In genomic region chr1:44801491-44802305, GRCh38 we compare ENCODE assay signal across 8 cellular contexts. TPM values are rescaled to one million over a fixed set of nuclear protein-coding genes. Genes with fewer than 3 reads are reported as not detected.
DNase-seq lines count a peak whose midpoint lies in the region; ATAC-seq and TF ChIP-seq lines count a peak whose summit lies in the region.

No MANE protein-coding gene starts in this region.

- H3K9me3 Mint-ChIP-seq in central memory CD8-positive, alpha-beta T cell: no peaks in the 10 kb centered on the region
- H3K9me3 Mint-ChIP-seq in naive B cell: no peaks in the 10 kb centered on the region

- WGBS in testis, 2 donors: 66 to 68% methylated on average over 13 of the region's 13 CpGs

- peak overlapping the region; percentile 26 for H3K9ac ChIP-seq in NT2/D1 (ENCODE audit: insufficient read length, low read depth)

- H3K27me3 Mint-ChIP-seq in central memory CD8-positive, alpha-beta T cell: no peaks in the 10 kb centered on the region
- H3K27me3 Mint-ChIP-seq in naive B cell: no peaks in the 10 kb centered on the region

- H3K27ac ChIP-seq in ACC112 (ENCODE audit: low read depth, low read length) (peak overlapping the region; percentile 53; the same call in 1 of the 2 replicates), vagina (peak overlapping the region; percentile 93), testis (no peak overlapping the region)

- peaks cover 35% of the 10 kb centered on the region for H3K4me1 Mint-ChIP-seq in central memory CD8-positive, alpha-beta T cell
- H3K4me1 Mint-ChIP-seq in naive B cell: peaks cover 21 to 38% (median 28%) of the 10 kb centered on the region in 3 donors

- H3K4me1 ChIP-seq in ACC112 (ENCODE audit: control insufficient read depth, insufficient read depth, low read length, unreplicated experiment): peaks cover 42% of the 10 kb centered on the region
- H3K4me1 ChIP-seq in NT2/D1 (ENCODE audit: insufficient read depth, insufficient read length): peaks cover 31% of the 10 kb centered on the region
- H3K4me1 ChIP-seq in vagina: peaks cover 56% of the 10 kb centered on the region
- H3K4me1 ChIP-seq in testis: peaks cover 21% of the 10 kb centered on the region

- H3K36me3 Mint-ChIP-seq in central memory CD8-positive, alpha-beta T cell (ENCODE audit: insufficient read depth): peaks cover 56% of the 10 kb centered on the region
- peaks cover 0 to 8% of the 10 kb centered on the region in 2 donors for H3K36me3 Mint-ChIP-seq in naive B cell

- intact Hi-C loops in vagina (cut with DNase I): no loop called here
- intact Hi-C loops in testis (cut with DNase I; ENCODE audit: low total_unique reads): no loop called here

- no peak overlapping the region for H2AFZ ChIP-seq in ACC112 (ENCODE audit: low read length, unreplicated experiment)

- peak overlapping the region; percentile 95 for H3K4me3 ChIP-seq in ACC112 (ENCODE audit: low read depth, low read length)
- peak overlapping the region; percentile 1 for H3K4me3 ChIP-seq in NT2/D1 (ENCODE audit: insufficient read length, low read depth)
- H3K4me3 ChIP-seq in vagina: peak overlapping the region; percentile 86 to 100
- H3K4me3 ChIP-seq in testis: peak overlapping the region in 1 of 2 donors; percentile 1

- H3K27ac Mint-ChIP-seq in central memory CD8-positive, alpha-beta T cell (ENCODE audit: low read depth): peak overlapping the region; percentile 75
- peak overlapping the region in 5 of 6 donors; percentile 12 to 94 (median 55) for H3K27ac Mint-ChIP-seq in naive B cell

- no peak for DNase-seq in NT2/D1 (ENCODE audit: low read depth, low spot score)
- no peak for DNase-seq in central memory CD8-positive, alpha-beta T cell (ENCODE audit: low spot score in 2 of 2)
- DNase-seq in naive B cell: no peak
- DNase-seq in vagina (ENCODE audit: extremely low spot score in 2 of 2): peak in 1 of 2 donors; percentile 89
- no peak for DNase-seq in testis

- no peaks in the 10 kb centered on the region for H3K9me3 ChIP-seq in NT2/D1 (ENCODE audit: insufficient read depth, low read length)
- H3K9me3 ChIP-seq in vagina: no peaks in the 10 kb centered on the region
- H3K9me3 ChIP-seq in testis: no peaks in the 10 kb centered on the region

- peak; percentile 6 for ATAC-seq in central memory CD8-positive, alpha-beta T cell (replicated peaks; ENCODE audit: extremely low read depth, poor library complexity, severe bottlenecking)
- ATAC-seq in naive B cell (ENCODE audit: low read depth in 2 of 2): no peak
- no peak for ATAC-seq in GM19023 (IDR thresholded peaks at IDR 0.05; ENCODE audit: unreplicated experiment)
- ATAC-seq in HG03097 (IDR thresholded peaks at IDR 0.05; ENCODE audit: low FRiP score, unreplicated experiment): no peak

- TF ChIP-seq POLR2A in vagina (IDR thresholded peaks at IDR 0.05) (no peak), testis (IDR thresholded peaks at IDR 0.05) (no peak)

- no peaks in the 10 kb centered on the region for H3K27me3 ChIP-seq in ACC112 (ENCODE audit: insufficient read depth, low read length)
- H3K27me3 ChIP-seq in NT2/D1 (ENCODE audit: insufficient read depth, insufficient read length): peaks cover 6% of the 10 kb centered on the region
- no peaks in the 10 kb centered on the region for H3K27me3 ChIP-seq in vagina
- no peaks in the 10 kb centered on the region for H3K27me3 ChIP-seq in testis

- peaks cover 33% of the 10 kb centered on the region for H3K79me2 ChIP-seq in ACC112 (ENCODE audit: control insufficient read depth, insufficient read depth, low read length, unreplicated experiment)

- H3K4me3 Mint-ChIP-seq in central memory CD8-positive, alpha-beta T cell: peak overlapping the region; percentile 64
- peak overlapping the region; percentile 52 to 98 (median 82) for H3K4me3 Mint-ChIP-seq in naive B cell

- TF ChIP-seq CTCF in vagina (IDR thresholded peaks at IDR 0.05) (no peak), testis (IDR thresholded peaks at IDR 0.05) (no peak)

- H3K36me3 ChIP-seq in ACC112 (ENCODE audit: insufficient read depth, low read length) (peaks cover 24% of the 10 kb centered on the region; the same call in 1 of the 2 replicates), NT2/D1 (ENCODE audit: insufficient read depth, insufficient read length, low read length) (peaks cover 51% of the 10 kb centered on the region), vagina (peaks cover 4 to 36% of the 10 kb centered on the region in 2 donors), testis (ENCODE audit: low read depth, missing control alignments) (no peaks in the 10 kb centered on the region)

RNA-seq across cellular contexts. Expression of gene PLK3, which starts 1.5 kb away (rescaled TPM):
- polyA plus RNA-seq in naive B cell (ENCODE audit: low read depth in 6 of 6): 1 to 10 TPM; 2.6 to 9.2 (median 5.0) TPM
- 77.6 TPM for total RNA-seq in vagina
- total RNA-seq in testis: 10 to 100 TPM; 16.4 to 17.2 TPM
- polyA plus RNA-seq in testis (ENCODE audit: insufficient read depth, low read depth, low replicate concordance): 7.2 TPM

RNA-seq across cellular contexts. Expression of gene DYNLT4, which starts 5.5 kb away (rescaled TPM):
- polyA plus RNA-seq in naive B cell (ENCODE audit: low read depth in 6 of 6): not detected
- not detected for total RNA-seq in vagina
- total RNA-seq in testis: 1 to 10 TPM; 3.2 to 4.0 TPM
- polyA plus RNA-seq in testis (ENCODE audit: insufficient read depth, low read depth, low replicate concordance): 0.47 TPM

RNA-seq across cellular contexts. Expression of gene BTBD19, which starts 6.6 kb away (rescaled TPM):
- under 1 TPM in 3 of 6 donors, not detected in 3; 0.09 to 0.57 (median 0.31) TPM for polyA plus RNA-seq in naive B cell (ENCODE audit: low read depth in 6 of 6)
- 7.9 TPM for total RNA-seq in vagina
- 10 to 100 TPM; 10.2 to 14.1 TPM for total RNA-seq in testis
- 5.4 TPM for polyA plus RNA-seq in testis (ENCODE audit: insufficient read depth, low read depth, low replicate concordance)

RNA-seq across cellular contexts. Expression of gene BEST4, which starts 13.7 kb away (rescaled TPM):
- under 1 TPM in 1 of 6 donors, not detected in 5; 0.12 TPM for polyA plus RNA-seq in naive B cell (ENCODE audit: low read depth in 6 of 6)
- not detected for total RNA-seq in vagina
- 1 to 10 TPM; 1.1 to 1.7 TPM for total RNA-seq in testis
- polyA plus RNA-seq in testis (ENCODE audit: insufficient read depth, low read depth, low replicate concordance): 0.79 TPM

RNA-seq across cellular contexts. Expression of gene RPS8, which starts 26.4 kb away (rescaled TPM):
- 1,000 to 10,000 TPM in 5 of 6 donors, 100 to 1,000 TPM in 1; 896 to 1,302 (median 1,132) TPM for polyA plus RNA-seq in naive B cell (ENCODE audit: low read depth in 6 of 6)
- 2,511 TPM for total RNA-seq in vagina
- total RNA-seq in testis: 100 to 1,000 TPM; 431 to 935 TPM
- polyA plus RNA-seq in testis (ENCODE audit: insufficient read depth, low read depth, low replicate concordance): 860 TPM

Comparison
In these comparisons a context has a peak if more than half of its experiments do, and no peak if none do; other contexts are left out.
1. H3K27ac ChIP-seq: peak in ACC112 (single experiment) and vagina (single experiment); none in testis (0 of 2).